In genomic region chr11:72736452-72737069, GRCh38 we compare ENCODE assay signal across 8 cellular contexts. TPM values are rescaled to one million over a fixed set of nuclear protein-coding genes. Genes with fewer than 3 reads are reported as not detected.
DNase-seq lines count a peak whose midpoint lies in the region; ATAC-seq, FAIRE-seq and TF ChIP-seq lines count a peak whose summit lies in the region.

No MANE protein-coding gene starts in this region.

- TF ChIP-seq EP300 in A549 (IDR thresholded peaks at IDR 0.05): no peak

- H3K27ac Mint-ChIP-seq in activated CD4-positive, alpha-beta T cell treated with anti-CD3 and anti-CD28 coated beads for 36 hours: peak overlapping the region; percentile 94
- H3K27ac Mint-ChIP-seq in naive B cell: peak overlapping the region; percentile 99 to 100 (median 100)

- CTCF ChIA-PET in A549 (lab: Yijun Ruan, JAX): interaction anchor here (0.6 to 3.0 kb wide), 7 partner anchors 11 to 459 kb away, joined by 3 to 26 read pairs (median 5); partner anchors contain the start of gene STARD10
- CTCF ChIA-PET in activated CD4-positive, alpha-beta T cell treated with anti-CD3 and anti-CD28 coated beads for 36 hours (lab: Charles Lee): interaction anchor here (0.6 to 1.9 kb wide), 14 partner anchors 9 to 166 kb away, joined by 3 to 12 read pairs (median 3); partner anchors contain the start of gene STARD10

- H3K27ac ChIP-seq in A549 (peak overlapping the region; percentile 44 to 76), stomach smooth muscle (ENCODE audit: low read length) (peak overlapping the region; percentile 11)

- peaks cover 12% of the 10 kb centered on the region for H3K36me3 Mint-ChIP-seq in activated CD4-positive, alpha-beta T cell treated with anti-CD3 and anti-CD28 coated beads for 36 hours (ENCODE audit: low read depth)
- peaks cover 6 to 11% of the 10 kb centered on the region in 2 donors for H3K36me3 Mint-ChIP-seq in naive B cell

- POLR2A ChIA-PET in A549 (lab: Yijun Ruan, JAX): no interaction called here
- POLR2A ChIA-PET in activated CD4-positive, alpha-beta T cell treated with anti-CD3 and anti-CD28 coated beads for 36 hours (lab: Charles Lee): interaction anchor here (1.0 to 1.8 kb wide), 4 partner anchors 10 to 77 kb away, joined by 3 to 10 read pairs (median 4); no protein-coding TSS in a partner anchor

- H3K4me1 ChIP-seq in A549 (peaks cover 37% of the 10 kb centered on the region), stomach smooth muscle (ENCODE audit: control insufficient read depth, insufficient read depth, low read length) (peaks cover 36% of the 10 kb centered on the region)

- H3K9me3 ChIP-seq in A549 (no peaks in the 10 kb centered on the region), stomach smooth muscle (ENCODE audit: control insufficient read depth in 2 of 2, low read length in 2 of 2) (no peaks in the 10 kb centered on the region)

- peaks cover 54% of the 10 kb centered on the region for H3K4me1 Mint-ChIP-seq in activated CD4-positive, alpha-beta T cell treated with anti-CD3 and anti-CD28 coated beads for 36 hours
- H3K4me1 Mint-ChIP-seq in naive B cell: peaks cover 69 to 89% (median 82%) of the 10 kb centered on the region in 3 donors

- H3K27me3 Mint-ChIP-seq in activated CD4-positive, alpha-beta T cell treated with anti-CD3 and anti-CD28 coated beads for 36 hours: no peaks in the 10 kb centered on the region
- H3K27me3 Mint-ChIP-seq in naive B cell: no peaks in the 10 kb centered on the region

- intact Hi-C loops in activated CD4-positive, alpha-beta T cell treated with anti-CD3 and anti-CD28 coated beads for 36 hours (cut with DNase I, micrococcal nuclease): loop anchor here (1.0 to 2.0 kb wide), 5 partner anchors 14 to 78 kb away; partner anchors contain the start of genes ARAP1 (in 2 of the 2), ATG16L2 (in 1 of the 2) and STARD10 (in 1 of the 2)

- no peak overlapping the region for H3K9ac ChIP-seq in stomach smooth muscle (ENCODE audit: low read length in 2 of 2)

- WGBS in A549 (ENCODE audit: missing lambda C conversion rate): 7% methylated on average over 5 of the region's 5 CpGs

- peak overlapping the region; percentile 62 for H3K4me2 ChIP-seq in A549

- no peak for TF ChIP-seq RAD21 in A549 (conservative IDR thresholded peaks at IDR 0.05 in 1 of 2, IDR thresholded peaks at IDR 0.05 in 1 of 2)

- no peaks in the 10 kb centered on the region for H3K36me3 ChIP-seq in stomach smooth muscle (ENCODE audit: control insufficient read depth in 2 of 2, insufficient read depth in 2 of 2, low read length in 2 of 2)

- no peak for TF ChIP-seq CTCF in A549 (IDR thresholded peaks at IDR 0.05)

- ATAC-seq in A549: peak; percentile 60 to 71
- peak; percentile 92 for ATAC-seq in activated CD4-positive, alpha-beta T cell treated with anti-CD3 and anti-CD28 coated beads for 36 hours
- ATAC-seq in naive B cell (ENCODE audit: low read depth in 2 of 2): peak; percentile 61 to 62

- H3K4me3 ChIP-seq in A549 (no peak overlapping the region), stomach smooth muscle (ENCODE audit: low read length in 2 of 2) (no peak overlapping the region)

- no peaks in the 10 kb centered on the region for H3K9me3 Mint-ChIP-seq in activated CD4-positive, alpha-beta T cell treated with anti-CD3 and anti-CD28 coated beads for 36 hours (ENCODE audit: low read depth)
- no peaks in the 10 kb centered on the region for H3K9me3 Mint-ChIP-seq in naive B cell

- H3K27me3 ChIP-seq in stomach smooth muscle (ENCODE audit: control insufficient read depth in 1 of 2, insufficient read depth in 2 of 2, low read length in 2 of 2): no peaks in the 10 kb centered on the region

- no peak for FAIRE-seq in A549 (lab: Jason Lieb, UNC)

- peak overlapping the region; percentile 54 for H3K4me3 Mint-ChIP-seq in activated CD4-positive, alpha-beta T cell treated with anti-CD3 and anti-CD28 coated beads for 36 hours
- H3K4me3 Mint-ChIP-seq in naive B cell: peak overlapping the region; percentile 65 to 95 (median 92)

- TF ChIP-seq POLR2A in A549 (IDR thresholded peaks at IDR 0.05; ENCODE audit: low read length): no peak

- DNase-seq in A549 (ENCODE audit: low read depth in 1 of 2, low spot score in 1 of 2) (peak; percentile 56 to 67), KBM-7 (peak; percentile 89), dermis blood vessel endothelial cell (peak; percentile 67), naive B cell (peak; percentile 88), occipital lobe (lab: John Stamatoyannopoulos, UW) (no peak), NCI-H187 treated with DMSO at 0.1 percent for 48 hours (lab: John Stamatoyannopoulos, UW) (no peak)
- peak; percentile 84 for DNase-seq in activated CD4-positive, alpha-beta T cell treated with anti-CD3 and anti-CD28 coated beads for 36 hours

- in situ Hi-C loops in KBM-7 (cut with MboI; ENCODE audit: low pct_unique_long_range_greater_than_20kb, low sequenced_read_pairs): no loop called here

TF ChIP-seq in A549, 52 proteins besides CTCF, POLR2A, EP300 and RAD21:
- no peak for TF ChIP-seq HES2 (IDR thresholded peaks at IDR 0.05)
- TF ChIP-seq CEBPB (IDR thresholded peaks at IDR 0.05): peak in 1 of 2 experiments; percentile 49; a peak in 2 of 4 replicates
- TF ChIP-seq E2F6 (IDR thresholded peaks at IDR 0.05; ENCODE audit: borderline replicate concordance, low read depth): no peak

RNA-seq across cellular contexts. Expression of gene ARAP1, which starts 15.6 kb away (rescaled TPM):
- polyA plus RNA-seq in A549 (2011; rRNA removed): 28.9 and 29.5 TPM in 2 replicates
- 31.6 and 32.7 TPM in 2 replicates for polyA plus RNA-seq in A549 (2012; cell fraction: cytosol; rRNA removed)
- polyA plus RNA-seq in A549 (2012; cell fraction: nucleus; rRNA removed): 105 and 129 TPM in 2 replicates
- polyA plus RNA-seq in A549 (2017; fragmentation: RNase III; extraction: RNeasy Plus Mini Kit Qiagen cat#74134 plus additional on column Dnase treatment): 26.2 to 32.8 TPM (median 30.1 TPM) in 3 replicates
- 43.3 and 61.6 TPM in 2 replicates for polyA minus RNA-seq in A549 (2011; rRNA and poly(A)+ RNA removed)
- total RNA-seq in activated CD4-positive, alpha-beta T cell treated with anti-CD3 and anti-CD28 coated beads for 36 hours: 10 to 100 TPM; 69.9 to 76.6 TPM
- 80.0 and 127 TPM in 2 replicates for total RNA-seq in dermis blood vessel endothelial cell
- polyA plus RNA-seq in naive B cell (ENCODE audit: low read depth in 6 of 6): 10 to 100 TPM in 5 of 6 donors, 1 to 10 TPM in 1; 3.3 to 30.2 (median 14.0) TPM
- total RNA-seq in occipital lobe: 19.3 TPM

RNA-seq across cellular contexts. Expression of gene STARD10, which starts 57.3 kb away (rescaled TPM):
- polyA plus RNA-seq in A549 (2011; rRNA removed) (21.2 and 25.0 TPM in 2 replicates), A549 (2017; fragmentation: RNase III; extraction: RNeasy Plus Mini Kit Qiagen cat#74134 plus additional on column Dnase treatment) (21.1 to 23.2 TPM (median 23.0 TPM) in 3 replicates), naive B cell (ENCODE audit: low read depth in 6 of 6) (10 to 100 TPM; 24.3 to 39.2 (median 30.7) TPM)
- polyA plus RNA-seq in A549 (2012; cell fraction: cytosol; rRNA removed): 34.1 and 35.8 TPM in 2 replicates
- polyA plus RNA-seq in A549 (2012; cell fraction: nucleus; rRNA removed): 21.1 and 22.5 TPM in 2 replicates
- polyA minus RNA-seq in A549 (2011; rRNA and poly(A)+ RNA removed): 31.6 and 39.6 TPM in 2 replicates
- total RNA-seq in activated CD4-positive, alpha-beta T cell treated with anti-CD3 and anti-CD28 coated beads for 36 hours: 10 to 100 TPM in 1 of 2 experiments, 1 to 10 TPM in 1; 8.3 to 12.9 TPM
- total RNA-seq in dermis blood vessel endothelial cell (35.7 and 60.4 TPM in 2 replicates), occipital lobe (20.4 TPM)

Comparison
In these comparisons a context has a peak if more than half of its experiments do, and no peak if none do; other contexts are left out.
1. DNase-seq: peak in A549 (2 of 2), KBM-7 (single experiment), activated CD4-positive, alpha-beta T cell treated with anti-CD3 and anti-CD28 coated beads for 36 hours (single experiment), dermis blood vessel endothelial cell (single experiment) and naive B cell (single experiment); none in occipital lobe (single experiment) and NCI-H187 treated with DMSO at 0.1 percent for 48 hours (single experiment).
2. Peak in every context shown above with its lines, with median percentiles within 50 percentile points of each other: ATAC-seq.